ENCODE assay signal across 24 cellular contexts in the genomic region with DNA sequence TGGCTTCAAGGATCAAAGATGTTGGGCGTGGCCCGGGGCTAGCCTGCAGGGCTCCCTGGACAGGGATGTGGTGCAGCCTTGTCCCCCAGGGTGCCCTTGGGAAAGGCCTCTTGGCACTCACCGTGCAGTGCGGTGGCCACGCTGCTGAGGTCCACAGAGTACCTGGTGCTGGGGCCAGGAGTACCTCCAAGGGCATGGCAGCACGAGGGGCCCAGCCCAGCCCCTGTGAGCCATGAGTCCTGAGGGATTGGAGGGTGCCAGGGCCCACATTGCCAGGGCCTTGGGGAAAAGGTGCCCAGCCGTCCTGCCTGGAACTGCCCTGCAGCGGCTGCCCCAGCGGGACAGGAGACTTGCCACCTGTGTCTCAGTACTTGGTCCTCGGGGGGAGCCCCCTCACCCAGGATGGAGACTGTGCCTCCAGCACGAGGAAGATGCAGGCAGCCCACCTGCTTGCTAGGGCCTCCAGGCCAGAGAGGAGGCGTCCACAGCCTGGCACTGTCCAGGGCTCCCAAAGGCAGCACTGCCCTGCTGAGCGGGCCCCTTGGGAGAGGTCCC.
"Had no signal": no experiment of that assay in that cellular context is flagged by ENCODE, and none has a peak within 500 bp of the region (broad histone marks: within the 10 kb centered on the region; RNA-seq: fewer than 3 reads in every experiment).

No MANE protein-coding gene starts in this region.

- H3K27ac Mint-ChIP-seq: activated CD4-positive, alpha-beta T cell treated with anti-CD3 and anti-CD28 coated beads for 36 hours; activated CD4-positive, alpha-beta T cell treated with anti-CD3 and anti-CD28 coated beads, Interleukin-2, amount 10 ng/mL, durations not matched to agents 24 days and 14 days; activated CD8-positive, alpha-beta T cell treated with anti-CD3 and anti-CD28 coated beads for 36 hours; activated naive CD4-positive, alpha-beta T cell treated with anti-CD3 and anti-CD28 coated beads for 36 hours; activated naive CD8-positive, alpha-beta T cell; activated T-helper 17 cell treated with anti-CD3 and anti-CD28 coated beads, Interleukin-2, amount 50 U/mL, for 72 hours had no signal

- ATAC-seq: activated CD4-positive, alpha-beta T cell treated with anti-CD3 and anti-CD28 coated beads for 36 hours; activated CD8-positive, alpha-beta T cell treated with anti-CD3 and anti-CD28 coated beads for 36 hours; activated T-cell treated with anti-CD3 and anti-CD28 coated beads, Interleukin-2, amount 50 U/mL, for 4 hours; activated T-helper 17 cell treated with anti-CD3 and anti-CD28 coated beads, Interleukin-2, amount 50 U/mL, for 72 hours; body of pancreas; effector memory CD8-positive, alpha-beta T cell; gastroesophageal sphincter had no signal

- H3K9me3 Mint-ChIP-seq: activated CD4-positive, alpha-beta T cell treated with anti-CD3 and anti-CD28 coated beads, Interleukin-2, amount 10 ng/mL, durations not matched to agents 24 days and 14 days; activated CD8-positive, alpha-beta T cell treated with anti-CD3 and anti-CD28 coated beads for 36 hours; activated naive CD4-positive, alpha-beta T cell treated with anti-CD3 and anti-CD28 coated beads for 36 hours; activated T-cell treated with anti-CD3 and anti-CD28 coated beads, Interleukin-2, amount 50 U/mL, for 4 hours; activated T-helper 17 cell treated with anti-CD3 and anti-CD28 coated beads, Interleukin-2, amount 50 U/mL, for 72 hours; effector memory CD8-positive, alpha-beta T cell had no signal

- DNase-seq: activated CD4-positive, alpha-beta T cell treated with anti-CD3 and anti-CD28 coated beads for 36 hours; activated CD4-positive, alpha-beta T cell treated with anti-CD3 and anti-CD28 coated beads, Interleukin-2, amount 10 ng/mL, durations not matched to agents 24 days and 14 days; activated CD4-positive, CD25-positive, alpha-beta regulatory T cell; activated CD4-positive, CD25-positive, alpha-beta regulatory T cell treated with anti-CD3 and anti-CD28 coated beads, Interleukin-2, amount 50 U/mL, for 72 hours; activated CD8-positive, alpha-beta memory T cell treated with anti-CD3 and anti-CD28 coated beads for 24 hours; activated CD8-positive, alpha-beta T cell treated with anti-CD3 and anti-CD28 coated beads for 36 hours; activated effector memory CD4-positive, alpha-beta T cell treated with anti-CD3 and anti-CD28 coated beads, Interleukin-2, amount 50 U/mL, for 16 hours; activated naive CD4-positive, alpha-beta T cell treated with anti-CD3 and anti-CD28 coated beads for 36 hours; activated T-cell treated with anti-CD3 and anti-CD28 coated beads, Interleukin-2, amount 50 U/mL, for 4 hours; amniotic stem cell; aorta; body of pancreas; caudate nucleus; cortex of kidney; dermis blood vessel endothelial cell; effector CD4-positive, alpha-beta T cell; effector memory CD8-positive, alpha-beta T cell; esophagus squamous epithelium; foreskin melanocyte; T-helper 1 cell; T-helper 2 cell had no signal

- H3K27me3 Mint-ChIP-seq: activated CD4-positive, alpha-beta T cell treated with anti-CD3 and anti-CD28 coated beads for 36 hours; activated CD4-positive, alpha-beta T cell treated with anti-CD3 and anti-CD28 coated beads, Interleukin-2, amount 10 ng/mL, durations not matched to agents 24 days and 14 days; activated CD8-positive, alpha-beta T cell treated with anti-CD3 and anti-CD28 coated beads for 36 hours; activated naive CD8-positive, alpha-beta T cell; activated T-helper 17 cell treated with anti-CD3 and anti-CD28 coated beads, Interleukin-2, amount 50 U/mL, for 72 hours; effector memory CD8-positive, alpha-beta T cell had no signal

- H3K4me3 Mint-ChIP-seq: activated CD4-positive, alpha-beta T cell treated with anti-CD3 and anti-CD28 coated beads for 36 hours; activated CD4-positive, alpha-beta T cell treated with anti-CD3 and anti-CD28 coated beads, Interleukin-2, amount 10 ng/mL, durations not matched to agents 24 days and 14 days; activated CD8-positive, alpha-beta T cell treated with anti-CD3 and anti-CD28 coated beads for 36 hours; activated naive CD4-positive, alpha-beta T cell treated with anti-CD3 and anti-CD28 coated beads for 36 hours; activated naive CD8-positive, alpha-beta T cell; activated T-cell treated with anti-CD3 and anti-CD28 coated beads, Interleukin-2, amount 50 U/mL, for 4 hours; activated T-helper 17 cell treated with anti-CD3 and anti-CD28 coated beads, Interleukin-2, amount 50 U/mL, for 72 hours; effector memory CD8-positive, alpha-beta T cell had no signal
